In the genomic region with DNA sequence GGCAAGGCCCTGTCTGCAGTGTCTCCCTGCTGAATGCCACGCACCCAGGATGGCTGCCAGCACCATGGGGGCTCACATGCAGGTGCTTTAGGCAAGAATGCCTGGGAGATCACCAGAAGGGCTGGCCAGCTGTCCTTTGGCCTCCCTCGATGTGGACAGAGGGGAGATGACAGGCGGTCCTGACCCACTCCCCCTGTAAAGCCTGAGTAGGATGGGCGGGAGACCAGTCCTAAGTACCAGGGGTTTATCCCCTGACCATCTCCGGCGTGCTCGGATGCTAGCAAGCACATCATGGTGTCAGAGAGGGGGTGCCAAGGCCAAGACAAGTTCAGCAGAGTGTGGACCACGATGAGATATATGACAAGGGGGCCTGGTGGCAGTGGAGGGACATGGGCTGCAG, we compare ENCODE assay signal across 1 cellular context.
TF ChIP-seq lines count a peak whose summit lies in the region.

No MANE protein-coding gene starts in this region.

TF ChIP-seq in GM23338, 12 proteins besides CTCF, POLR2A, EP300 and RAD21 (continued from another document):
- TF ChIP-seq JUNB (IDR thresholded peaks at IDR 0.05; ENCODE audit: unreplicated experiment) (no peak), STAT1 (IDR thresholded peaks at IDR 0.05; ENCODE audit: unreplicated experiment) (no peak)
